ENCODE assay signal across 15 cellular contexts in genomic region chr12:12405882-12406281, GRCh38.
A peak's percentile ranks its signal among the peaks of the same experiment; 100 is the strongest.
DNase-seq lines count a peak whose midpoint lies in the region; ATAC-seq lines count a peak whose summit lies in the region.
"Had no signal": no experiment of that assay in that cellular context is flagged by ENCODE, and none has a peak within 500 bp of the region (broad histone marks: within the 10 kb centered on the region; RNA-seq: fewer than 3 reads in every experiment).

No MANE protein-coding gene starts in this region.

- peak overlapping the region; percentile 9 for H3K27ac ChIP-seq in layer of hippocampus (ENCODE audit: low read depth, low read length)
- peak overlapping the region; percentile 63 for H3K27ac ChIP-seq in substantia nigra (ENCODE audit: low read depth, low read length, poor library complexity, severe bottlenecking)
- H3K27ac ChIP-seq: epithelial cell of prostate had no signal

- ATAC-seq in GM19035 (IDR thresholded peaks at IDR 0.05; ENCODE audit: unreplicated experiment): no peak
- ATAC-seq: K562 had no signal

- peak; percentile 78 for DNase-seq in LoVo (ENCODE audit: low spot score)
- DNase-seq in anterior cingulate cortex (lab: John Stamatoyannopoulos, UW): peak in 38 of 58 donors; percentile 5 to 80 (median 32)
- peak in 38 of 49 donors; percentile 4 to 75 (median 42) for DNase-seq in substantia nigra (lab: John Stamatoyannopoulos, UW)
- no peak for DNase-seq in effector CD4-positive, alpha-beta T cell
- DNase-seq in NCI-H345 treated with DMSO at 0.1 percent for 48 hours (lab: John Stamatoyannopoulos, UW; ENCODE audit: unreplicated experiment): no peak
- DNase-seq: activated CD8-positive, alpha-beta memory T cell treated with anti-CD3 and anti-CD28 coated beads, Interleukin-2, amount 50 U/mL, for 4 hours; DMS153; HFFc6; immature natural killer cell; stimulated activated CD4-positive, alpha-beta T cell treated with anti-CD3 and anti-CD28 coated beads, Interleukin-2, amount 100 ng/mL, for 24 hours; stimulated activated naive CD4-positive, alpha-beta T cell had no signal

- no peaks in the 10 kb centered on the region for H3K27me3 ChIP-seq in layer of hippocampus (ENCODE audit: control insufficient read depth, insufficient read depth, low read length)

Comparison
In these comparisons a context has a peak if more than half of its experiments do, and no peak if none do; other contexts are left out.
1. DNase-seq: peak in LoVo (single experiment), anterior cingulate cortex (38 of 58) and substantia nigra (38 of 49); none in effector CD4-positive, alpha-beta T cell (single experiment) and NCI-H345 treated with DMSO at 0.1 percent for 48 hours (single experiment).